Comparison of ENCODE assay signal across 1 cellular context in the genomic region with DNA sequence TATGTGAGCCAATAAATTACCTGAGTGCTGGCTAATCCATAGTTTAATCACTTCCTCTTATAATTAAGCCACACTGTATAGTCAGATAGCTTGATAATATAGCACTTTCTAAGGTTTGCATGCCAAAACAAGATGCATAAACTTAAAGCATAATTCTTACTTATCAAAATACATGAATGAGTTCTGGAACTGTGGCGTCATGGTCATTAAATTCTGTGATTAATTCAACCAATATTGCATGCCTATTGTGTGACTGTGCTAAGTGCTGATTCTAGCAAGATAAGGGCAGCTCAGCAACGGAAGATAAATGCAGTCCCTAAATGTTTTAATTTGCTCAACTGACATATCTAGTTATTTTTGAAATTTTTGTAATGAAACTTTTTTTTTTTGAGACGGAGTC.
TF ChIP-seq lines count a peak whose summit lies in the region.

No MANE protein-coding gene starts in this region.

TF ChIP-seq in HCT116, 20 proteins besides CTCF, POLR2A, EP300 and RAD21 (continued from another document):
- TF ChIP-seq, protein P1, sequence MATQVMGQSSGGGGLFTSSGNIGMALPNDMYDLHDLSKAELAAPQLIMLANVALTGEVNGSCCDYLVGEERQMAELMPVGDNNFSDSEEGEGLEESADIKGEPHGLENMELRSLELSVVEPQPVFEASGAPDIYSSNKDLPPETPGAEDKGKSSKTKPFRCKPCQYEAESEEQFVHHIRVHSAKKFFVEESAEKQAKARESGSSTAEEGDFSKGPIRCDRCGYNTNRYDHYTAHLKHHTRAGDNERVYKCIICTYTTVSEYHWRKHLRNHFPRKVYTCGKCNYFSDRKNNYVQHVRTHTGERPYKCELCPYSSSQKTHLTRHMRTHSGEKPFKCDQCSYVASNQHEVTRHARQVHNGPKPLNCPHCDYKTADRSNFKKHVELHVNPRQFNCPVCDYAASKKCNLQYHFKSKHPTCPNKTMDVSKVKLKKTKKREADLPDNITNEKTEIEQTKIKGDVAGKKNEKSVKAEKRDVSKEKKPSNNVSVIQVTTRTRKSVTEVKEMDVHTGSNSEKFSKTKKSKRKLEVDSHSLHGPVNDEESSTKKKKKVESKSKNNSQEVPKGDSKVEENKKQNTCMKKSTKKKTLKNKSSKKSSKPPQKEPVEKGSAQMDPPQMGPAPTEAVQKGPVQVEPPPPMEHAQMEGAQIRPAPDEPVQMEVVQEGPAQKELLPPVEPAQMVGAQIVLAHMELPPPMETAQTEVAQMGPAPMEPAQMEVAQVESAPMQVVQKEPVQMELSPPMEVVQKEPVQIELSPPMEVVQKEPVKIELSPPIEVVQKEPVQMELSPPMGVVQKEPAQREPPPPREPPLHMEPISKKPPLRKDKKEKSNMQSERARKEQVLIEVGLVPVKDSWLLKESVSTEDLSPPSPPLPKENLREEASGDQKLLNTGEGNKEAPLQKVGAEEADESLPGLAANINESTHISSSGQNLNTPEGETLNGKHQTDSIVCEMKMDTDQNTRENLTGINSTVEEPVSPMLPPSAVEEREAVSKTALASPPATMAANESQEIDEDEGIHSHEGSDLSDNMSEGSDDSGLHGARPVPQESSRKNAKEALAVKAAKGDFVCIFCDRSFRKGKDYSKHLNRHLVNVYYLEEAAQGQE (IDR thresholded peaks at IDR 0.05; ENCODE audit: low read depth), result no peak
- TF ChIP-seq, protein P2, sequence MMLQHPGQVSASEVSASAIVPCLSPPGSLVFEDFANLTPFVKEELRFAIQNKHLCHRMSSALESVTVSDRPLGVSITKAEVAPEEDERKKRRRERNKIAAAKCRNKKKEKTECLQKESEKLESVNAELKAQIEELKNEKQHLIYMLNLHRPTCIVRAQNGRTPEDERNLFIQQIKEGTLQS (IDR thresholded peaks at IDR 0.05), result no peak
- TF ChIP-seq EZH2 (IDR thresholded peaks at IDR 0.05), result no peak
- TF ChIP-seq ZBTB33 (IDR thresholded peaks at IDR 0.05; ENCODE audit: extremely low read depth, insufficient replicate concordance, low read length), result no peak
- TF ChIP-seq SRF (IDR thresholded peaks at IDR 0.05; ENCODE audit: low read depth), result no peak
